2 cellular contexts compared by ENCODE assay signal in genomic region chr22:46019351-46019750, GRCh38.
TF ChIP-seq lines count a peak whose summit lies in the region.

No MANE protein-coding gene starts in this region.

TF ChIP-seq in GM23338, 12 proteins besides CTCF, POLR2A, EP300 and RAD21:
- TF ChIP-seq ZNF462 (CRISPR knock-in tag; IDR thresholded peaks at IDR 0.05), result no peak
- no peak for TF ChIP-seq NANOG (IDR thresholded peaks at IDR 0.05; ENCODE audit: borderline replicate concordance)
- TF ChIP-seq ZNF331 (CRISPR knock-in tag; IDR thresholded peaks at IDR 0.05; ENCODE audit: low read depth), result no peak
- TF ChIP-seq ZNF114 (CRISPR knock-in tag; IDR thresholded peaks at IDR 0.05), result no peak
- TF ChIP-seq ETS1 (IDR thresholded peaks at IDR 0.05), result no peak
- no peak for TF ChIP-seq EZH2phosphoT487 (IDR thresholded peaks at IDR 0.05; ENCODE audit: unreplicated experiment)
- no peak for TF ChIP-seq POLR2AphosphoS5 (IDR thresholded peaks at IDR 0.05; ENCODE audit: low read depth)
- TF ChIP-seq STAT1 (IDR thresholded peaks at IDR 0.05; ENCODE audit: unreplicated experiment), result no peak

TF ChIP-seq in H1, 55 proteins besides CTCF, POLR2A, EP300 and RAD21:
- peak; percentile 46 for TF ChIP-seq BRCA1 (IDR thresholded peaks at IDR 0.05; ENCODE audit: low read depth, low read length)
- TF ChIP-seq NANOG (IDR thresholded peaks at IDR 0.05; ENCODE audit: insufficient read depth, low read depth, low read length, poor library complexity, severe bottlenecking), result no peak
- TF ChIP-seq CHD2 (IDR thresholded peaks at IDR 0.05; ENCODE audit: low read length), result peak; percentile 71
TF ChIP-seq in H1: peak in this region for 2.
